9 cellular contexts compared by ENCODE assay signal in the genomic region with DNA sequence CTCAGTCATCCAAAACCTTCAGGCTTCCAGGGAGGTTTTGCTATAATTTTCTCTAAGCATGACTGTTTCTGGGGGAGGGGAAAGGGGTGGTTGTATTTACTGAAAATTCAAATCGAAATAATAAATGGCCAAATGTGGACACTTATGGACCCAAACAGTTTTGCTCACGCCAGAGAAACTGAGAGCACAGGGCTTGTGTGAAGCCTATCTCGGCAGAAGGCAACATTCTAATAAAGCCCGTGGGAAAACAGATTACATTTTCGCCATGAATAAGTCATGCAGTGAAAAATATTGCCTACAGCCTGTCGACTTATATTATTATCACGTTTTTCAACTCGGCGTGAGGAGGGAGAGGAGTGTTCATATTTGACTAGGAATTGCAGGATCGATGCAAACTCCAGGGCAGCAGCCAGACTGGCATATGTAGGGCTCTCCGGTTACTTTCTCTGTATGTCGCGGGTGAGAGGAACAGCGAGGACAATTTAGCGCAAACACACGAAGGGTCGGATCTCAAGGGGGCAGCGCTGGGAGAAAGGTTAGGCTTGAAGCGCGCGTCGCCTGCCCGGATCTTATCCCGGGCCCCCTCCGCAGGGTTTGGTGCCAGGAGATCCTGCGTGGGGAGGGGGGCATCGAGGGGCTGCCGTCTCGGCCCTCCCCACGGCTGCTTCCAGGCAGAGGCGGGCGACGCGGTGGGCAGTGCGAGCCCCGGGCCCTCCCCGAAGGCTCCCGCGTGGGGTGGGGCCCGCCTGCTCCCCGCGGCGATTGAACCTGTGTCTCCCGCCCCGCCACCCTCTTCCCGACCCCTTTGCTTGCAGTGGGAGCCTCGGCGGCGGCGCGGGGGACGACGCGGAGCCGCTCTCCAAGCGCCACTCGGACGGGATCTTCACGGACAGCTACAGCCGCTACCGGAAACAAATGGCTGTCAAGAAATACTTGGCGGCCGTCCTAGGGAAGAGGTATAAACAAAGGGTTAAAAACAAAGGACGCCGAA.
DNase-seq lines count a peak whose midpoint lies in the region; ATAC-seq and TF ChIP-seq lines count a peak whose summit lies in the region.
"Had no signal": no experiment of that assay in that cellular context is flagged by ENCODE, and none has a peak within 500 bp of the region (broad histone marks: within the 10 kb centered on the region; RNA-seq: fewer than 3 reads in every experiment).

No MANE protein-coding gene starts in this region.

- no peak for ATAC-seq in GM18520 (IDR thresholded peaks at IDR 0.05; ENCODE audit: unreplicated experiment)

- TF ChIP-seq CTCF in fibroblast of pulmonary artery (IDR thresholded peaks at IDR 0.05; ENCODE audit: low read length, missing control alignments): no peak

- DNase-seq in DMS153 (lab: John Stamatoyannopoulos, UW): peak; percentile 10
- no peak for DNase-seq in DMS153 treated with DMSO at 0.1 percent for 48 hours (lab: John Stamatoyannopoulos, UW; ENCODE audit: unreplicated experiment)
- peak; percentile 31 for DNase-seq in NCI-H510A (lab: John Stamatoyannopoulos, UW)
- no peak for DNase-seq in fibroblast of pulmonary artery (ENCODE audit: low read depth)
- DNase-seq in skeletal muscle cell (ENCODE audit: low read depth): no peak
- no peak for DNase-seq in activated gamma-delta T cell treated with Interleukin-2 at 50 U/mL for 16 hours
- no peak for DNase-seq in activated CD8-positive, alpha-beta memory T cell treated with anti-CD3 and anti-CD28 coated beads, Interleukin-2, amount 50 U/mL, for 4 hours
- DNase-seq: adrenal gland had no signal

- peak overlapping the region; percentile 40 for H3K4me3 ChIP-seq in fibroblast of pulmonary artery (replicated peaks; ENCODE audit: low read depth, low read length)
- H3K4me3 ChIP-seq in skeletal muscle cell (ENCODE audit: low read depth, low read length): peak overlapping the region; percentile 27

Comparison
In these comparisons a context has a peak if more than half of its experiments do, and no peak if none do; other contexts are left out.
1. DNase-seq: peak in DMS153 (single experiment) and NCI-H510A (single experiment); none in DMS153 treated with DMSO at 0.1 percent for 48 hours (single experiment), fibroblast of pulmonary artery (single experiment), skeletal muscle cell (single experiment), activated gamma-delta T cell treated with Interleukin-2 at 50 U/mL for 16 hours (single experiment) and activated CD8-positive, alpha-beta memory T cell treated with anti-CD3 and anti-CD28 coated beads, Interleukin-2, amount 50 U/mL, for 4 hours (single experiment).